Comparison of ENCODE assay signal across 36 cellular contexts in the genomic region with DNA sequence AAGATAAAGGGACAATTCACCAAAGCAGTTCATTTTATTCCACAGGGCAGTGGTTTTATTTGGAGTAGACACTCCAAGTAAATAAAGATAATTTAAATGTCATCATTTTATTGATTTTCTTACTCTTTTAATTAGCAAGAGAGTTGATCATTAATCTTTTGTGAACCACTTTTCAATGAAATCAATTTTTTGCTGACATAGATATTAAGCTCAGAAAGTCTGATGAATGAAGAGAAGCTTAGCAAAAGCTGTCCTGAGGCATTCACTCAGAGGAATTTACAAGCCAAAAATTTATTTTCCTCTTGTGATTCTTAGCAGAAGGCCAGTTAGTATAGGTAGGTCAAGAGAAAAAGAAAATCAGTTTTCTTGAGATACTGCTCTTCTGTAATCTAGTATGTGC.
"Had no signal": no experiment of that assay in that cellular context is flagged by ENCODE, and none has a peak within 500 bp of the region (broad histone marks: within the 10 kb centered on the region; RNA-seq: fewer than 3 reads in every experiment).

No MANE protein-coding gene starts in this region.

- FAIRE-seq: bronchial epithelial cell, TTC549 had no signal

- H3K4me3 ChIP-seq: ascending aorta, cardiac muscle cell had no signal

- H3K9me3 ChIP-seq: ascending aorta had no signal

- H3K4me1 Mint-ChIP-seq: activated B cell treated with CpG ODN at 0.5 μM for 24 hours; activated CD4-positive, alpha-beta T cell treated with anti-CD3 and anti-CD28 coated beads, Interleukin-2, amount 10 ng/mL, durations not matched to agents 24 days and 14 days; activated naive CD4-positive, alpha-beta T cell treated with anti-CD3 and anti-CD28 coated beads, Interleukin-2, amount 10 ng/mL, durations not matched to agents 7 days and 5 days; activated naive CD4-positive, alpha-beta T cell treated with anti-CD3 and anti-CD28 coated beads, Interleukin-2, amount 50 U/mL, for 24 hours; activated naive CD8-positive, alpha-beta T cell treated with anti-CD3 and anti-CD28 coated beads, Interleukin-2, amount 10 ng/mL, durations not matched to agents 7 days and 5 days; activated naive CD8-positive, alpha-beta T cell treated with anti-CD3 and anti-CD28 coated beads, Interleukin-2, amount 50 U/mL, for 24 hours; brain; central memory CD8-positive, alpha-beta T cell had no signal

- H3K9me3 Mint-ChIP-seq: activated B cell treated with CpG ODN at 0.5 μM for 24 hours; activated CD4-positive, alpha-beta memory T cell treated with anti-CD3 and anti-CD28 coated beads for 36 hours; activated CD4-positive, alpha-beta T cell treated with anti-CD3 and anti-CD28 coated beads, Interleukin-2, amount 10 ng/mL, durations not matched to agents 24 days and 14 days; activated CD8-positive, alpha-beta T cell treated with anti-CD3 and anti-CD28 coated beads for 36 hours; activated naive CD4-positive, alpha-beta T cell treated with anti-CD3 and anti-CD28 coated beads, Interleukin-2, amount 10 ng/mL, durations not matched to agents 7 days and 5 days; activated naive CD4-positive, alpha-beta T cell treated with anti-CD3 and anti-CD28 coated beads, Interleukin-2, amount 50 U/mL, for 24 hours; activated naive CD8-positive, alpha-beta T cell treated with anti-CD3 and anti-CD28 coated beads, Interleukin-2, amount 10 ng/mL, durations not matched to agents 7 days and 5 days; activated naive CD8-positive, alpha-beta T cell treated with anti-CD3 and anti-CD28 coated beads, Interleukin-2, amount 50 U/mL, for 24 hours; activated T-helper 2 cell treated with anti-CD3 and anti-CD28 coated beads, Interferon-gamma antibody, Interleukin-2, Interleukin-4, amounts not matched to agents 10 μg/mL and 5 μg/mL and 100 μg/mL, durations not matched to agents 14 hours and 24 hours and 36 hours; brain; central memory CD8-positive, alpha-beta T cell; T-helper 1 cell treated with Interleukin-12 subunit alpha and Interleukin-12 subunit beta and Interleukin-4 antibody, amounts not matched to agents 30 μg/mL and 1 μg/mL, for 36 hours; T-helper 2 cell treated with Interferon-gamma antibody and Interleukin-4, amounts not matched to agents 5 μg/mL and 100 μg/mL, for 36 hours had no signal

- H3K27me3 ChIP-seq: ascending aorta, cardiac muscle cell had no signal

- H3K27ac Mint-ChIP-seq: activated B cell treated with CpG ODN at 0.5 μM for 24 hours; activated CD4-positive, alpha-beta memory T cell treated with anti-CD3 and anti-CD28 coated beads for 36 hours; activated CD4-positive, alpha-beta T cell treated with anti-CD3 and anti-CD28 coated beads, Interleukin-2, amount 10 ng/mL, durations not matched to agents 24 days and 14 days; activated CD8-positive, alpha-beta T cell treated with anti-CD3 and anti-CD28 coated beads for 36 hours; activated naive CD4-positive, alpha-beta T cell treated with anti-CD3 and anti-CD28 coated beads, Interleukin-2, amount 10 ng/mL, durations not matched to agents 7 days and 5 days; activated naive CD4-positive, alpha-beta T cell treated with anti-CD3 and anti-CD28 coated beads, Interleukin-2, amount 50 U/mL, for 24 hours; activated naive CD8-positive, alpha-beta T cell; activated naive CD8-positive, alpha-beta T cell treated with anti-CD3 and anti-CD28 coated beads, Interleukin-2, amount 10 ng/mL, durations not matched to agents 7 days and 5 days; activated naive CD8-positive, alpha-beta T cell treated with anti-CD3 and anti-CD28 coated beads, Interleukin-2, amount 50 U/mL, for 24 hours; activated T-helper 2 cell treated with anti-CD3 and anti-CD28 coated beads, Interferon-gamma antibody, Interleukin-2, Interleukin-4, amounts not matched to agents 10 μg/mL and 5 μg/mL and 100 μg/mL, durations not matched to agents 14 hours and 24 hours and 36 hours; brain; T-helper 1 cell treated with Interleukin-12 subunit alpha and Interleukin-12 subunit beta and Interleukin-4 antibody, amounts not matched to agents 30 μg/mL and 1 μg/mL, for 36 hours; T-helper 2 cell treated with Interferon-gamma antibody and Interleukin-4, amounts not matched to agents 5 μg/mL and 100 μg/mL, for 36 hours had no signal

- H3K4me3 Mint-ChIP-seq: activated B cell treated with CpG ODN at 0.5 μM for 24 hours; activated CD4-positive, alpha-beta memory T cell treated with anti-CD3 and anti-CD28 coated beads for 36 hours; activated CD4-positive, alpha-beta T cell treated with anti-CD3 and anti-CD28 coated beads, Interleukin-2, amount 10 ng/mL, durations not matched to agents 24 days and 14 days; activated CD8-positive, alpha-beta T cell treated with anti-CD3 and anti-CD28 coated beads for 36 hours; activated naive CD4-positive, alpha-beta T cell treated with anti-CD3 and anti-CD28 coated beads, Interleukin-2, amount 10 ng/mL, durations not matched to agents 7 days and 5 days; activated naive CD4-positive, alpha-beta T cell treated with anti-CD3 and anti-CD28 coated beads, Interleukin-2, amount 50 U/mL, for 24 hours; activated naive CD8-positive, alpha-beta T cell; activated naive CD8-positive, alpha-beta T cell treated with anti-CD3 and anti-CD28 coated beads, Interleukin-2, amount 10 ng/mL, durations not matched to agents 7 days and 5 days; activated naive CD8-positive, alpha-beta T cell treated with anti-CD3 and anti-CD28 coated beads, Interleukin-2, amount 50 U/mL, for 24 hours; brain; central memory CD8-positive, alpha-beta T cell; T-helper 1 cell treated with Interleukin-12 subunit alpha and Interleukin-12 subunit beta and Interleukin-4 antibody, amounts not matched to agents 30 μg/mL and 1 μg/mL, for 36 hours; T-helper 2 cell treated with Interferon-gamma antibody and Interleukin-4, amounts not matched to agents 5 μg/mL and 100 μg/mL, for 36 hours had no signal

- H3K27me3 Mint-ChIP-seq: activated naive CD4-positive, alpha-beta T cell treated with anti-CD3 and anti-CD28 coated beads, Interleukin-2, amount 10 ng/mL, durations not matched to agents 7 days and 5 days; activated naive CD4-positive, alpha-beta T cell treated with anti-CD3 and anti-CD28 coated beads, Interleukin-2, amount 50 U/mL, for 24 hours; activated naive CD8-positive, alpha-beta T cell; activated naive CD8-positive, alpha-beta T cell treated with anti-CD3 and anti-CD28 coated beads, Interleukin-2, amount 50 U/mL, for 24 hours had no signal

- H3K36me3 Mint-ChIP-seq: activated CD4-positive, alpha-beta memory T cell treated with anti-CD3 and anti-CD28 coated beads for 36 hours; activated naive CD4-positive, alpha-beta T cell treated with anti-CD3 and anti-CD28 coated beads, Interleukin-2, amount 10 ng/mL, durations not matched to agents 7 days and 5 days; activated naive CD4-positive, alpha-beta T cell treated with anti-CD3 and anti-CD28 coated beads, Interleukin-2, amount 50 U/mL, for 24 hours; activated naive CD8-positive, alpha-beta T cell; activated naive CD8-positive, alpha-beta T cell treated with anti-CD3 and anti-CD28 coated beads, Interleukin-2, amount 10 ng/mL, durations not matched to agents 7 days and 5 days; brain had no signal

- H3K36me3 ChIP-seq: ascending aorta, cardiac muscle cell had no signal

- ATAC-seq: activated CD8-positive, alpha-beta T cell treated with anti-CD3 and anti-CD28 coated beads for 36 hours; activated naive CD8-positive, alpha-beta T cell treated with anti-CD3 and anti-CD28 coated beads, Interleukin-2, amount 50 U/mL, for 24 hours had no signal

- H3K27ac ChIP-seq: ascending aorta, cardiac muscle cell, VCaP had no signal

- H3K4me1 ChIP-seq: ascending aorta had no signal

- DNase-seq: activated B cell treated with CpG ODN at 0.5 μM for 24 hours; activated CD4-positive, alpha-beta memory T cell treated with anti-CD3 and anti-CD28 coated beads for 36 hours; activated CD4-positive, alpha-beta T cell treated with anti-CD3 and anti-CD28 coated beads for 4 hours; activated CD4-positive, alpha-beta T cell treated with anti-CD3 and anti-CD28 coated beads, Interleukin-2, amount 10 ng/mL, durations not matched to agents 24 days and 14 days; activated CD4-positive, alpha-beta T cell treated with anti-CD3 and anti-CD28 coated beads, Interleukin-2, amount 50 U/mL, for 1 hour; activated CD4-positive, alpha-beta T cell treated with anti-CD3 and anti-CD28 coated beads, Interleukin-2, amount 50 U/mL, for 4 hours; activated CD4-positive, CD25-positive, alpha-beta regulatory T cell treated with anti-CD3 and anti-CD28 coated beads, Interleukin-2, amount 50 U/mL, for 72 hours; activated CD8-positive, alpha-beta memory T cell treated with anti-CD3 and anti-CD28 coated beads, Interleukin-2, amount 50 U/mL, for 4 hours; activated CD8-positive, alpha-beta T cell treated with anti-CD3 and anti-CD28 coated beads for 36 hours; activated effector memory CD4-positive, alpha-beta T cell treated with Interleukin-2 at 50 U/mL for 16 hours; activated gamma-delta T cell; activated naive CD4-positive, alpha-beta T cell treated with anti-CD3 and anti-CD28 coated beads, Interleukin-2, amount 10 ng/mL, durations not matched to agents 7 days and 5 days; activated naive CD4-positive, alpha-beta T cell treated with Interleukin-2 at 50 U/mL for 16 hours; activated naive CD8-positive, alpha-beta T cell treated with anti-CD3 and anti-CD28 coated beads, Interleukin-2, amount 10 ng/mL, durations not matched to agents 7 days and 5 days; activated naive CD8-positive, alpha-beta T cell treated with anti-CD3 and anti-CD28 coated beads, Interleukin-2, amount 50 U/mL, for 24 hours; activated T-cell treated with anti-CD3 and anti-CD28 coated beads for 4 hours; activated T-cell treated with anti-CD3 and anti-CD28 coated beads, Interleukin-2, amount 50 U/mL, for 1 hour; activated T-cell treated with anti-CD3 and anti-CD28 coated beads, Interleukin-2, amount 50 U/mL, for 48 hours; amygdala; anterior cingulate cortex; caudate nucleus; T-helper 1 cell; T-helper 2 cell; T-helper 9 cell had no signal
